Comparison of ENCODE assay signal across 12 cellular contexts in genomic region chr1:219177363-219177762, GRCh38. TPM values are rescaled to one million over a fixed set of nuclear protein-coding genes. Genes with fewer than 3 reads are reported as not detected.
DNase-seq lines count a peak whose midpoint lies in the region; ATAC-seq and TF ChIP-seq lines count a peak whose summit lies in the region.
"Had no signal": no experiment of that assay in that cellular context is flagged by ENCODE, and none has a peak within 500 bp of the region (broad histone marks: within the 10 kb centered on the region; RNA-seq: fewer than 3 reads in every experiment).

No MANE protein-coding gene starts in this region.

- no peak overlapping the region for H3K27ac Mint-ChIP-seq in chondrocyte (ENCODE audit: unreplicated experiment)

- no peak overlapping the region for H3K4me3 Mint-ChIP-seq in chondrocyte (ENCODE audit: unreplicated experiment)

- H3K4me3 ChIP-seq in GM12865 (ENCODE audit: low read depth, low read length): peak overlapping the region; percentile 76
- H3K4me3 ChIP-seq: cardiac muscle cell had no signal

- TF ChIP-seq CTCF in GM12865 (IDR thresholded peaks at IDR 0.05; ENCODE audit: insufficient read depth, low read depth, low read length, missing control alignments) (no peak), GM20000 (IDR thresholded peaks at IDR 0.05; ENCODE audit: extremely low read depth, missing control alignments) (no peak), chondrocyte (IDR thresholded peaks at IDR 0.05) (no peak)

- peak; percentile 31 for ATAC-seq in HG03139 (IDR thresholded peaks at IDR 0.05; ENCODE audit: unreplicated experiment)
- no peak for ATAC-seq in left colon

- DNase-seq in GM12865 (ENCODE audit: low read depth) (peak; percentile 49), GM20000 (ENCODE audit: low spot score) (peak; percentile 13), cerebellar cortex (ENCODE audit: low spot score) (peak; percentile 6), chondrocyte (ENCODE audit: low spot score) (no peak), left colon (no peak), NCI-H2171 treated with DMSO at 0.1 percent for 48 hours (lab: John Stamatoyannopoulos, UW) (no peak), GF-D8 (lab: John Stamatoyannopoulos, UW) (no peak)
- DNase-seq: head of caudate nucleus; Right ventricle myocardium superior; stimulated activated CD4-positive, alpha-beta T cell treated with anti-CD3 and anti-CD28 coated beads, Interleukin-4, amount 100 ng/mL, for 24 hours had no signal

- intact Hi-C loops in left colon (cut with DNase I, micrococcal nuclease): loop anchor here in 1 of 2 donors (10.0 kb wide), 1 partner anchor 823 kb away; no protein-coding TSS in a partner anchor

- H3K36me3 Mint-ChIP-seq in chondrocyte (ENCODE audit: low read depth): peaks cover 1% of the 10 kb centered on the region

- H3K9me3 Mint-ChIP-seq in chondrocyte (ENCODE audit: low read depth): no peaks in the 10 kb centered on the region

- no peaks in the 10 kb centered on the region for H3K27me3 Mint-ChIP-seq in chondrocyte (ENCODE audit: low read depth)

- peaks cover 37% of the 10 kb centered on the region for H3K4me1 Mint-ChIP-seq in chondrocyte (ENCODE audit: low read depth)

RNA-seq across cellular contexts. Expression of gene LYPLAL1, which starts 3.7 kb away (rescaled TPM):
- 16.6 to 21.0 TPM (median 17.9 TPM) in 3 replicates for total RNA-seq in chondrocyte
- total RNA-seq in left colon: 10 to 100 TPM; 14.8 to 22.7 TPM

Comparison
In these comparisons a context has a peak if more than half of its experiments do, and no peak if none do; other contexts are left out.
1. DNase-seq: peak in GM12865 (single experiment), GM20000 (single experiment) and cerebellar cortex (single experiment); none in chondrocyte (single experiment), left colon (0 of 2), NCI-H2171 treated with DMSO at 0.1 percent for 48 hours (single experiment) and GF-D8 (single experiment).